14 cellular contexts compared by ENCODE assay signal in the genomic region with DNA sequence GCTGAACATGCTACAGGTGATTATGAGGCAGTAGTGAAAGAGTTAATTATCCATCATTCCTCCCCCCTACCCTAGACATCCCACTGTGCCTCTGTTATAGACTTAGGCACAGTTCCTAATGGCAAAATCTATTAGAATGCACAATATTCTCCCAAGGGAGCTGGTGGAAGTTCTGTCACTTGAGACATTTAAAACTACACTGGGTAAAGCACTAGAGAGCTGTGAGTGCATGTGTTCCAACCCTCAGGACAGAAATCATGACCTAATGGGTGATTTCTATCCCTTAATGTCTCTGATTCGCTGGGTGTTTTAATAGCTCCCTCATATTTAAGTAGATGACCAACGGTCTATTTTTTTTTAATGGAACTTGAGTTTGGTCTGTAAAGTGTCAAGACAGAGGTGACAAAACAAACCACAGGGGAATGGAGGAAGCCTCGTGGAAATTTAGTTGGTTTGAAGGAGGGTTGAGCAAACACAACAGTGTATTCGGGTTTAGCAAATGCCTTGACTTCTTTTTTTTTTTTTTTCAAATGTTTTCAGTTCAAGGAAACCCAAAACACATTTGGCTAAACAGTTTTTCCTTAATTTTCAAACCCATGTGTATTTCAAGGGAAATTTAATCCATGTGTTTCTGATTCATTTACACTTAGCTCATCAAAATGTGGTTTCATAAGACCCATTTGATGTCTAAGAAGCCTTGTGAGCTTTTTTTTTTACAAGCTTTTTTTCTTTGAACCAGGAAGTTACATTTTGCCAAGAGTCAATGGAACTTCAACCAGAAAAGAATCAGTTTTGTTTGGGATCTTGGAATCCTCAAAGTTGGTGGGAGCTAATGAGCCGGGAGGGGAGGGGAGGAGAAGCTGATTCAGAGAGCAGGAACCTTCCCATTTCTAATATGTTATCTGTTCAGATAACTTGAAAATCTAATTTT.
A peak's percentile ranks its signal among the peaks of the same experiment; 100 is the strongest.
DNase-seq lines count a peak whose midpoint lies in the region; ATAC-seq and TF ChIP-seq lines count a peak whose summit lies in the region.
"Had no signal": no experiment of that assay in that cellular context is flagged by ENCODE, and none has a peak within 500 bp of the region (broad histone marks: within the 10 kb centered on the region; RNA-seq: fewer than 3 reads in every experiment).

No MANE protein-coding gene starts in this region.

- no peaks in the 10 kb centered on the region for H3K36me3 Mint-ChIP-seq in nephron progenitor cell (ENCODE audit: low read depth)
- H3K36me3 Mint-ChIP-seq: stimulated activated effector memory CD8-positive, alpha-beta T cell treated with anti-CD3 and anti-CD28 coated beads, Interleukin-12 subunit alpha, Interleukin-12 subunit beta, amount 100 ng/mL, for 72 hours had no signal

- no peaks in the 10 kb centered on the region for H3K27me3 Mint-ChIP-seq in nephron progenitor cell (ENCODE audit: low read depth, poor library complexity)

- DNase-seq in EH (ENCODE audit: low read depth) (peak; percentile 86), MV-4-11 (lab: John Stamatoyannopoulos, UW) (peak; percentile 45), epithelial cell of prostate (ENCODE audit: low read depth, low spot score) (peak; percentile 1), nephron progenitor cell (no peak), occipital lobe (lab: John Stamatoyannopoulos, UW) (no peak)
- no peak for DNase-seq in activated naive CD4-positive, alpha-beta T cell (lab: John Stamatoyannopoulos, UW)
- DNase-seq in stimulated activated CD4-positive, alpha-beta T cell treated with anti-CD3 and anti-CD28 coated beads, Interleukin-4, amount 100 ng/mL, for 1 hour = no peak
- DNase-seq: activated naive CD4-positive, alpha-beta T cell treated with anti-CD3 and anti-CD28 coated beads for 36 hours; NCI-H2081 treated with DMSO at 0.1 percent for 48 hours; pancreas; Peyer's patch had no signal

- no peak overlapping the region for H3K4me3 Mint-ChIP-seq in nephron progenitor cell
- H3K4me3 Mint-ChIP-seq: activated naive CD4-positive, alpha-beta T cell treated with anti-CD3 and anti-CD28 coated beads for 36 hours; stimulated activated effector memory CD8-positive, alpha-beta T cell treated with anti-CD3 and anti-CD28 coated beads, Interleukin-12 subunit alpha, Interleukin-12 subunit beta, amount 100 ng/mL, for 72 hours had no signal

- peak overlapping the region; percentile 86 for H3K27ac Mint-ChIP-seq in nephron progenitor cell
- H3K27ac Mint-ChIP-seq: activated naive CD4-positive, alpha-beta T cell treated with anti-CD3 and anti-CD28 coated beads for 36 hours; stimulated activated effector memory CD8-positive, alpha-beta T cell treated with anti-CD3 and anti-CD28 coated beads, Interleukin-12 subunit alpha, Interleukin-12 subunit beta, amount 100 ng/mL, for 72 hours had no signal

- no peak overlapping the region for H3K27ac ChIP-seq in epithelial cell of prostate
- H3K27ac ChIP-seq: pancreas, Peyer's patch had no signal

- peaks cover 8% of the 10 kb centered on the region for H3K9me3 Mint-ChIP-seq in nephron progenitor cell
- H3K9me3 Mint-ChIP-seq: stimulated activated effector memory CD8-positive, alpha-beta T cell treated with anti-CD3 and anti-CD28 coated beads, Interleukin-12 subunit alpha, Interleukin-12 subunit beta, amount 100 ng/mL, for 72 hours had no signal

- peaks cover 23% of the 10 kb centered on the region for H3K4me1 Mint-ChIP-seq in nephron progenitor cell
- H3K4me1 Mint-ChIP-seq: stimulated activated effector memory CD8-positive, alpha-beta T cell treated with anti-CD3 and anti-CD28 coated beads, Interleukin-12 subunit alpha, Interleukin-12 subunit beta, amount 100 ng/mL, for 72 hours had no signal

- TF ChIP-seq CTCF in nephron progenitor cell (IDR thresholded peaks at IDR 0.05) = no peak

- no peak for ATAC-seq in HG02852 (IDR thresholded peaks at IDR 0.05; ENCODE audit: unreplicated experiment)
- ATAC-seq: left lobe of liver; stimulated activated effector memory CD8-positive, alpha-beta T cell treated with anti-CD3 and anti-CD28 coated beads, Interleukin-12 subunit alpha, Interleukin-12 subunit beta, amount 100 ng/mL, for 72 hours had no signal

Comparison
In these comparisons a context has a peak if more than half of its experiments do, and no peak if none do; other contexts are left out.
1. DNase-seq: peak in EH (single experiment), MV-4-11 (single experiment) and epithelial cell of prostate (single experiment); none in nephron progenitor cell (single experiment), activated naive CD4-positive, alpha-beta T cell (0 of 4), stimulated activated CD4-positive, alpha-beta T cell treated with anti-CD3 and anti-CD28 coated beads, Interleukin-4, amount 100 ng/mL, for 1 hour (single experiment) and occipital lobe (single experiment).